ENCODE assay signal across 17 cellular contexts in genomic region chr11:62615521-62615920, GRCh38. TPM values are rescaled to one million over a fixed set of nuclear protein-coding genes. Genes with fewer than 3 reads are reported as not detected.
DNase-seq lines count a peak whose midpoint lies in the region; ATAC-seq and TF ChIP-seq lines count a peak whose summit lies in the region.
"Had no signal": no experiment of that assay in that cellular context is flagged by ENCODE, and none has a peak within 500 bp of the region (broad histone marks: within the 10 kb centered on the region; RNA-seq: fewer than 3 reads in every experiment).

No MANE protein-coding gene starts in this region.

- H3K4me1 ChIP-seq in HCT116 (ENCODE audit: control insufficient read depth in 1 of 2, insufficient read depth in 2 of 2, low read length in 2 of 2) = peaks cover 30 to 48% of the 10 kb centered on the region in 2 experiments
- H3K4me1 ChIP-seq in mesenchymal stem cell (ENCODE audit: control insufficient read depth, insufficient read depth, low read depth, low read length) = peaks cover 25% of the 10 kb centered on the region

- H2BK12ac ChIP-seq in mesenchymal stem cell (ENCODE audit: low read length in 2 of 2) = no peak overlapping the region

- H2AK5ac ChIP-seq in mesenchymal stem cell (ENCODE audit: low read length, severe bottlenecking) = no peak overlapping the region

- peak overlapping the region; percentile 81 for H3K27ac ChIP-seq in 22Rv1
- H3K27ac ChIP-seq in HCT116 (ENCODE audit: low read depth, low read length) = peak overlapping the region; percentile 83
- no peak overlapping the region for H3K27ac ChIP-seq in mesenchymal stem cell (ENCODE audit: low read length, poor library complexity, severe bottlenecking)
- H3K27ac ChIP-seq: SJSA1 had no signal

- H3K36me3 ChIP-seq in HCT116 (ENCODE audit: control insufficient read depth in 1 of 2, insufficient read depth in 2 of 2, low read length in 2 of 2) (peaks cover 0 to 4% of the 10 kb centered on the region in 2 experiments; a peak in 2 of 4 replicates), mesenchymal stem cell (ENCODE audit: control insufficient read depth in 1 of 2, insufficient read depth in 2 of 2, low read depth in 1 of 2, low read length in 2 of 2) (peaks cover 34 to 43% of the 10 kb centered on the region in 2 experiments)

- H3K9ac ChIP-seq in HCT116 (ENCODE audit: low read length) = peak overlapping the region; percentile 93; the same call in 1 of the 2 replicates
- H3K9ac ChIP-seq in mesenchymal stem cell (ENCODE audit: low read length) = no peak overlapping the region

- H2BK15ac ChIP-seq in mesenchymal stem cell (ENCODE audit: low read depth, poor library complexity, severe bottlenecking) = no peak overlapping the region

- no peak overlapping the region for H3K23ac ChIP-seq in mesenchymal stem cell (ENCODE audit: low read length in 2 of 2)

- no peaks in the 10 kb centered on the region for H3K27me3 ChIP-seq in HCT116 (ENCODE audit: insufficient read depth, low read length)
- H3K27me3 ChIP-seq in mesenchymal stem cell (ENCODE audit: control insufficient read depth in 1 of 2, insufficient read depth in 1 of 2, low read length in 2 of 2) = no peaks in the 10 kb centered on the region
- H3K27me3 ChIP-seq: MG63, SJSA1 had no signal

- DNase-seq in HCT116 (ENCODE audit: low read depth, low spot score) (no peak), mesenchymal stem cell (no peak), GOT3 (lab: John Stamatoyannopoulos, UW) (no peak), GM19238 (ENCODE audit: insufficient read length, low spot score) (no peak)
- DNase-seq: ACHN, AML-193, Caco-2, DMS153, EL, Karpas-422, MG63, NCI-H1092, NCI-H146, NCI-H2081, NCI-H774 had no signal

- H2BK120ac ChIP-seq in mesenchymal stem cell (ENCODE audit: low read depth, low read length) = no peak overlapping the region

- H3K4me3 ChIP-seq in HCT116 (replicated peaks in 1 of 2; ENCODE audit: low read depth in 1 of 2, low read length in 2 of 2) (no peak overlapping the region), mesenchymal stem cell (ENCODE audit: insufficient read depth in 1 of 2, low read depth in 1 of 2, low read length in 2 of 2) (no peak overlapping the region)
- H3K4me3 ChIP-seq: MG63, SJSA1 had no signal

- H4K8ac ChIP-seq in mesenchymal stem cell (ENCODE audit: low read length) = no peak overlapping the region

- H4K20me1 ChIP-seq in HCT116 (ENCODE audit: insufficient read depth) = no peaks in the 10 kb centered on the region

- H3K9me2 ChIP-seq in HCT116 (ENCODE audit: insufficient read depth) = no peaks in the 10 kb centered on the region

- intact Hi-C loops in HCT116 (cut with micrococcal nuclease) = no loop called here

- H3K18ac ChIP-seq in mesenchymal stem cell (ENCODE audit: low read depth in 1 of 2, low read length in 2 of 2) = no peak overlapping the region

- H3K4ac ChIP-seq in mesenchymal stem cell (ENCODE audit: low read depth in 1 of 2, low read length in 2 of 2) = no peak overlapping the region

- peaks cover 17% of the 10 kb centered on the region for H3K79me2 ChIP-seq in HCT116 (ENCODE audit: insufficient read depth, low read length)

- H2AFZ ChIP-seq in HCT116 (ENCODE audit: low read depth, low read length, poor library complexity, severe bottlenecking) (no peak overlapping the region), mesenchymal stem cell (ENCODE audit: low read depth, low read length) (no peak overlapping the region)

- H3K9me3 ChIP-seq in HCT116 (ENCODE audit: control insufficient read depth in 1 of 2, insufficient read depth in 1 of 2, low read depth in 1 of 2, low read length in 2 of 2) (no peaks in the 10 kb centered on the region), mesenchymal stem cell (ENCODE audit: control insufficient read depth, low read length) (no peaks in the 10 kb centered on the region)
- H3K9me3 ChIP-seq: Caco-2, MG63, SJSA1 had no signal

- RAD21 ChIA-PET in HCT116 (lab: Charles Lee; ENCODE audit: low non-redundant PET in 1 of 2, low total read pairs in 2 of 2, uncharacterized antibody in 2 of 2, unreplicated experiment in 2 of 2) = no interaction called here

- TF ChIP-seq RAD21 in HCT116 (IDR thresholded peaks at IDR 0.05; ENCODE audit: low read depth) = no peak

- no peak for TF ChIP-seq POLR2A in HCT116 (IDR thresholded peaks at IDR 0.05; ENCODE audit: borderline replicate concordance, extremely low read depth, insufficient read depth, insufficient read length)

- POLR2A ChIA-PET in HCT116 (lab: Charles Lee) = no interaction called here

- no peak overlapping the region for H3K14ac ChIP-seq in mesenchymal stem cell (ENCODE audit: low read length in 2 of 2)

- BruUV-seq in HCT116 (replicated peaks; lab: Mats Ljungman, UMichigan) = no TSS peak

- 91% methylated on average over 7 of the region's 7 CpGs for WGBS in mesenchymal stem cell

- H3K79me1 ChIP-seq in mesenchymal stem cell (replicated peaks; ENCODE audit: low read length, poor library complexity, severe bottlenecking) = peaks cover 14% of the 10 kb centered on the region

- peak overlapping the region; percentile 78 for H4K91ac ChIP-seq in mesenchymal stem cell (ENCODE audit: low read length)

- no peak overlapping the region for H2BK5ac ChIP-seq in mesenchymal stem cell (ENCODE audit: low read depth, low read length, poor library complexity, severe bottlenecking)

- peak overlapping the region; percentile 87; the same call in 1 of the 2 replicates for H3K4me2 ChIP-seq in HCT116 (ENCODE audit: low read length)
- H3K4me2 ChIP-seq in mesenchymal stem cell (ENCODE audit: low read length, poor library complexity, severe bottlenecking) = no peak overlapping the region

- TF ChIP-seq CTCF in 22Rv1 (IDR thresholded peaks at IDR 0.05) (no peak), HCT116 (IDR thresholded peaks at IDR 0.05 in 2 of 3, conservative IDR thresholded peaks at IDR 0.05 in 1 of 3; ENCODE audit: borderline replicate concordance in 1 of 3, insufficient read depth in 1 of 3, low read depth in 2 of 3, low read length in 2 of 3) (no peak)

- CTCF ChIA-PET in HCT116 (lab: Charles Lee) = no interaction called here

- ATAC-seq in HCT116 = no peak

TF ChIP-seq in HCT116, 20 proteins besides CTCF, POLR2A, EP300 and RAD21:
- no peak for TF ChIP-seq YY1 (IDR thresholded peaks at IDR 0.05; ENCODE audit: extremely low read depth, insufficient replicate concordance, low read depth, low read length)
- no peak for TF ChIP-seq ZNF274 (IDR thresholded peaks at IDR 0.05; ENCODE audit: low read depth, low read length)
- no peak for TF ChIP-seq SP1 (IDR thresholded peaks at IDR 0.05; ENCODE audit: low read depth)
- no peak for TF ChIP-seq SRF (IDR thresholded peaks at IDR 0.05; ENCODE audit: low read depth)
- TF ChIP-seq EZH2phosphoT487 (IDR thresholded peaks at IDR 0.05; ENCODE audit: borderline replicate concordance) = no peak
- TF ChIP-seq REST (IDR thresholded peaks at IDR 0.05; ENCODE audit: low read depth) = no peak
- TF ChIP-seq EZH2 (IDR thresholded peaks at IDR 0.05) = no peak
- TF ChIP-seq, protein P1, sequence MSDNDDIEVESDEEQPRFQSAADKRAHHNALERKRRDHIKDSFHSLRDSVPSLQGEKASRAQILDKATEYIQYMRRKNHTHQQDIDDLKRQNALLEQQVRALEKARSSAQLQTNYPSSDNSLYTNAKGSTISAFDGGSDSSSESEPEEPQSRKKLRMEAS (IDR thresholded peaks at IDR 0.05) = no peak

RNA-seq across cellular contexts. Expression of gene ROM1, which starts 2.5 kb away (rescaled TPM):
- 2.7 TPM for total RNA-seq in HCT116 (2021; ENCODE audit: unreplicated experiment)
- polyA plus RNA-seq in HCT116 (2012) = 1.7 and 2.0 TPM in 2 replicates
- polyA plus RNA-seq in mesenchymal stem cell (2013, experiment 1 of 2) = 2.5 TPM
- 2.3 TPM for polyA plus RNA-seq in mesenchymal stem cell (2013, experiment 2 of 2)

RNA-seq across cellular contexts. Expression of gene EML3, which starts 2.9 kb away (rescaled TPM):
- 124 TPM for total RNA-seq in HCT116 (2021; ENCODE audit: unreplicated experiment)
- polyA plus RNA-seq in HCT116 (2012) = 65.7 and 71.8 TPM in 2 replicates
- 30.1 TPM for polyA plus RNA-seq in mesenchymal stem cell (2013, experiment 1 of 2)
- polyA plus RNA-seq in mesenchymal stem cell (2013, experiment 2 of 2) = 29.3 TPM

RNA-seq across cellular contexts. Expression of gene B3GAT3, which starts 6.3 kb away (rescaled TPM):
- 51.2 TPM for total RNA-seq in HCT116 (2021; ENCODE audit: unreplicated experiment)
- 43.8 and 48.3 TPM in 2 replicates for polyA plus RNA-seq in HCT116 (2012)
- 32.5 TPM for polyA plus RNA-seq in mesenchymal stem cell (2013, experiment 1 of 2)
- 32.5 TPM for polyA plus RNA-seq in mesenchymal stem cell (2013, experiment 2 of 2)

RNA-seq across cellular contexts. Expression of gene MTA2, which starts 13.9 kb away (rescaled TPM):
- total RNA-seq in HCT116 (2021; ENCODE audit: unreplicated experiment) = 98.9 TPM
- 61.2 and 68.3 TPM in 2 replicates for polyA plus RNA-seq in HCT116 (2012)
- 50.7 TPM for polyA plus RNA-seq in mesenchymal stem cell (2013, experiment 1 of 2)
- 50.7 TPM for polyA plus RNA-seq in mesenchymal stem cell (2013, experiment 2 of 2)

RNA-seq across cellular contexts. Expression of gene TUT1, which starts 24.2 kb away (rescaled TPM):
- 49.0 TPM for total RNA-seq in HCT116 (2021; ENCODE audit: unreplicated experiment)
- polyA plus RNA-seq in HCT116 (2012) = 23.7 and 25.5 TPM in 2 replicates
- 6.3 TPM for polyA plus RNA-seq in mesenchymal stem cell (2013, experiment 1 of 2)
- polyA plus RNA-seq in mesenchymal stem cell (2013, experiment 2 of 2) = 6.5 TPM
